Comparison of ENCODE assay signal across 14 cellular contexts in the genomic region with DNA sequence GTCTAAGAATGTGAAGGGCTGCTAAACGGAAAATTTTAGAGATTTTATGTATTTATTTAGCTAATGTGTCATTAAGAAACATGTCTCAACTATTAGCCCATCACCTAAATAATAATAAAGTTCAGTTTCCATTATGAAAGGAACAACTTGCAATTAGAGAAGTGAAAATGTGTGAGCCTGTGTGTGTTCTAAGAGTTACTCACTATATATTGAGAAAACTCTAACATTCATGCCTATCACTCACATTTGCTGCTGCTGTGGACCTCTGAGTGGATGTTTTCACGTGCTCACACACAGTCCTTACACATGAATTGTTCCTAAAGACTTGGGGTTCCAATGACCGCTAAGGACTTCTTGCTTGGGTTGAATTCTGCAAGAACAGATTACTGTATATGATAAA.
"Had no signal": no experiment of that assay in that cellular context is flagged by ENCODE, and none has a peak within 500 bp of the region (broad histone marks: within the 10 kb centered on the region; RNA-seq: fewer than 3 reads in every experiment).

No MANE protein-coding gene starts in this region.

- DNase-seq: activated CD4-positive, alpha-beta T cell treated with anti-CD3 and anti-CD28 coated beads for 48 hours; activated CD4-positive, CD25-positive, alpha-beta regulatory T cell; activated CD8-positive, alpha-beta T cell treated with anti-CD3 and anti-CD28 coated beads, Interleukin-2, amount 10 ng/mL, durations not matched to agents 7 days and 5 days; activated naive CD4-positive, alpha-beta T cell treated with anti-CD3 and anti-CD28 coated beads for 36 hours; activated T-cell treated with anti-CD3 and anti-CD28 coated beads, Interleukin-2, amount 50 U/mL, for 24 hours; body of pancreas; effector memory CD8-positive, alpha-beta T cell; esophagus squamous epithelium; immature natural killer cell; kidney glomerular epithelial cell; retina; spleen; stimulated activated CD4-positive, alpha-beta T cell treated with anti-CD3 and anti-CD28 coated beads, Interleukin-4, amount 100 ng/mL, for 4 hours; stimulated activated naive B cell treated with anti-CD40 and anti-IgM and Interleukin-4, amounts not matched to agents 10 μg/mL and 1 μg/mL and 100 μg/mL, for 72 hours had no signal

- ATAC-seq: activated CD8-positive, alpha-beta T cell treated with anti-CD3 and anti-CD28 coated beads, Interleukin-2, amount 10 ng/mL, durations not matched to agents 7 days and 5 days; body of pancreas; effector memory CD8-positive, alpha-beta T cell had no signal
